17 cellular contexts compared by ENCODE assay signal in the genomic region with DNA sequence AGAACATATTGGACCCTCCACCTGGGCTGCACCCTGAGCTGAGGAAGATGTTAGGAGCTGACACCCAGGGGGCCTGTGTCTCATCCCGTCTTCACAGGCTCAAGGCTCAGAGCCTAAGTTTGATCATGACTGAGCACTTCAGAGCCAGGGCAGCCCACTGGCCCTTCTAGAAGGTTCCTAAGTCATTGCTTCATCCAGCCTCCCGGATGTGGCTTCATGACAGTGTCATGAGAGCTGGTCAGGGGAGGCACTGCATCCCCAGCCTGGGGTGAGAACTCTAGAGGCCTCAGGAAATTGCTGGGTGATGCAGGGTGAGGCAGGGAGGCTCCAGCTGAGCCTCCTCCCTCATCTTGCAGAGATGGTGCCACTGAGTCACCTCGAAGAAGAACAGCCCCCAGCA. TPM values are rescaled to one million over a fixed set of nuclear protein-coding genes. Genes with fewer than 3 reads are reported as not detected.
DNase-seq lines count a peak whose midpoint lies in the region; ATAC-seq and TF ChIP-seq lines count a peak whose summit lies in the region.
"Had no signal": no experiment of that assay in that cellular context is flagged by ENCODE, and none has a peak within 500 bp of the region (broad histone marks: within the 10 kb centered on the region; RNA-seq: fewer than 3 reads in every experiment).

No MANE protein-coding gene starts in this region.

- intact Hi-C loops in PC-3 (cut with micrococcal nuclease) = no loop called here

- no peaks in the 10 kb centered on the region for H3K9me2 ChIP-seq in PC-3 (replicated peaks; ENCODE audit: low read length)

- H3F3A ChIP-seq in PC-3 (ENCODE audit: low read length, unreplicated experiment) = no peaks in the 10 kb centered on the region

- peak in 1 of 2 donors; percentile 23 for DNase-seq in activated T-cell treated with anti-CD3 and anti-CD28 coated beads, Interleukin-2, amount 50 U/mL, for 72 hours
- DNase-seq in activated T-cell treated with anti-CD3 and anti-CD28 coated beads for 4 hours = no peak
- DNase-seq in PC-3 = peak; percentile 35
- no peak for DNase-seq in central memory CD8-positive, alpha-beta T cell (ENCODE audit: low spot score in 2 of 2)
- no peak for DNase-seq in stimulated activated naive CD8-positive, alpha-beta T cell treated with anti-CD3 and anti-CD28 coated beads, Interleukin-15, amount 100 ng/mL, for 72 hours
- no peak for DNase-seq in effector CD4-positive, alpha-beta T cell
- DNase-seq: activated T-cell treated with anti-CD3 and anti-CD28 coated beads, Interleukin-2, amount 50 U/mL, for 4 hours; effector memory CD4-positive, alpha-beta T cell; foreskin keratinocyte; NCI-H1436; NCI-H524; SJCRH30; transverse colon had no signal

- POLR2A ChIA-PET in PC-3 (lab: Charles Lee; ENCODE audit: unreplicated experiment) = no interaction called here

- no peak overlapping the region for H3K9ac ChIP-seq in PC-3 (ENCODE audit: low read length)

- no peaks in the 10 kb centered on the region for H3K79me2 ChIP-seq in PC-3 (ENCODE audit: low read length)

- no peaks in the 10 kb centered on the region for H3K4me1 Mint-ChIP-seq in activated T-cell treated with anti-CD3 and anti-CD28 coated beads, Interleukin-2, amount 50 U/mL, for 72 hours (ENCODE audit: low read depth)
- H3K4me1 Mint-ChIP-seq in central memory CD8-positive, alpha-beta T cell = peaks cover 14% of the 10 kb centered on the region
- H3K4me1 Mint-ChIP-seq in stimulated activated naive CD8-positive, alpha-beta T cell treated with anti-CD3 and anti-CD28 coated beads, Interleukin-15, amount 100 ng/mL, for 72 hours = peaks cover 7% of the 10 kb centered on the region

- H3K9me3 Mint-ChIP-seq in activated T-cell treated with anti-CD3 and anti-CD28 coated beads, Interleukin-2, amount 50 U/mL, for 72 hours = no peaks in the 10 kb centered on the region
- H3K9me3 Mint-ChIP-seq in central memory CD8-positive, alpha-beta T cell = no peaks in the 10 kb centered on the region
- no peaks in the 10 kb centered on the region for H3K9me3 Mint-ChIP-seq in stimulated activated naive CD8-positive, alpha-beta T cell treated with anti-CD3 and anti-CD28 coated beads, Interleukin-15, amount 100 ng/mL, for 72 hours
- H3K9me3 Mint-ChIP-seq: activated T-cell treated with anti-CD3 and anti-CD28 coated beads, Interleukin-2, amount 50 U/mL, for 4 hours had no signal

- 0 out of 2 replicates have a peak, but pooled peaks cover 6% of the 10 kb centered on the region for H3K36me3 ChIP-seq in PC-3 (ENCODE audit: low read depth, low read length)
- H3K36me3 ChIP-seq: prostate gland had no signal

- peak overlapping the region; percentile 21 for H3K27ac Mint-ChIP-seq in activated T-cell treated with anti-CD3 and anti-CD28 coated beads, Interleukin-2, amount 50 U/mL, for 72 hours
- peak overlapping the region; percentile 32 for H3K27ac Mint-ChIP-seq in central memory CD8-positive, alpha-beta T cell (ENCODE audit: low read depth)
- H3K27ac Mint-ChIP-seq in stimulated activated naive CD8-positive, alpha-beta T cell treated with anti-CD3 and anti-CD28 coated beads, Interleukin-15, amount 100 ng/mL, for 72 hours = no peak overlapping the region

- H3K27me3 ChIP-seq in PC-3 (ENCODE audit: low read length) = no peaks in the 10 kb centered on the region
- H3K27me3 ChIP-seq: foreskin keratinocyte, SJCRH30, transverse colon had no signal

- H3K27me3 Mint-ChIP-seq in activated T-cell treated with anti-CD3 and anti-CD28 coated beads, Interleukin-2, amount 50 U/mL, for 72 hours (ENCODE audit: low read depth) = no peaks in the 10 kb centered on the region
- H3K27me3 Mint-ChIP-seq in central memory CD8-positive, alpha-beta T cell = no peaks in the 10 kb centered on the region
- H3K27me3 Mint-ChIP-seq in stimulated activated naive CD8-positive, alpha-beta T cell treated with anti-CD3 and anti-CD28 coated beads, Interleukin-15, amount 100 ng/mL, for 72 hours = no peaks in the 10 kb centered on the region

- no peak overlapping the region for H3K4me3 Mint-ChIP-seq in activated T-cell treated with anti-CD3 and anti-CD28 coated beads, Interleukin-2, amount 50 U/mL, for 72 hours
- H3K4me3 Mint-ChIP-seq in central memory CD8-positive, alpha-beta T cell = no peak overlapping the region
- H3K4me3 Mint-ChIP-seq in stimulated activated naive CD8-positive, alpha-beta T cell treated with anti-CD3 and anti-CD28 coated beads, Interleukin-15, amount 100 ng/mL, for 72 hours = no peak overlapping the region
- H3K4me3 Mint-ChIP-seq: activated T-cell treated with anti-CD3 and anti-CD28 coated beads, Interleukin-2, amount 50 U/mL, for 4 hours had no signal

- no peaks in the 10 kb centered on the region for H4K20me1 ChIP-seq in PC-3 (ENCODE audit: low read length)

- H3K4me2 ChIP-seq in PC-3 (ENCODE audit: low read length) = no peak overlapping the region

- no peaks in the 10 kb centered on the region for H3K9me3 ChIP-seq in PC-3 (ENCODE audit: low read length)
- H3K9me3 ChIP-seq: prostate gland, SJCRH30, transverse colon had no signal

- peaks cover 2 to 13% of the 10 kb centered on the region in 2 donors for H3K36me3 Mint-ChIP-seq in activated T-cell treated with anti-CD3 and anti-CD28 coated beads, Interleukin-2, amount 50 U/mL, for 72 hours (ENCODE audit: insufficient read depth in 2 of 2)
- H3K36me3 Mint-ChIP-seq in central memory CD8-positive, alpha-beta T cell (ENCODE audit: insufficient read depth) = peaks cover 57% of the 10 kb centered on the region

- peak; percentile 39 to 83 for ATAC-seq in activated T-cell treated with anti-CD3 and anti-CD28 coated beads, Interleukin-2, amount 50 U/mL, for 72 hours (replicated peaks in 1 of 2)
- ATAC-seq in PC-3 (no peak), HG03521 (IDR thresholded peaks at IDR 0.05; ENCODE audit: unreplicated experiment) (no peak), GM18519 (IDR thresholded peaks at IDR 0.05; ENCODE audit: low FRiP score, unreplicated experiment) (no peak)
- no peak for ATAC-seq in central memory CD8-positive, alpha-beta T cell (replicated peaks; ENCODE audit: extremely low read depth, poor library complexity, severe bottlenecking)
- ATAC-seq in stimulated activated naive CD8-positive, alpha-beta T cell treated with anti-CD3 and anti-CD28 coated beads, Interleukin-15, amount 100 ng/mL, for 72 hours = peak; percentile 76
- ATAC-seq: foreskin keratinocyte, HepG2 had no signal

- no peak overlapping the region for H3K27ac ChIP-seq in PC-3 (ENCODE audit: low read length)
- H3K27ac ChIP-seq: foreskin keratinocyte, prostate gland, SJCRH30, transverse colon had no signal

- no peak for TF ChIP-seq CTCF in PC-3 (conservative IDR thresholded peaks at IDR 0.05; ENCODE audit: low read depth, low read length)

- CTCF ChIA-PET in PC-3 (lab: Charles Lee) = no interaction called here

- H3K4me1 ChIP-seq in PC-3 (ENCODE audit: insufficient read depth, low read length) = no peaks in the 10 kb centered on the region
- H3K4me1 ChIP-seq: foreskin keratinocyte, prostate gland, SJCRH30, transverse colon had no signal

- no TSS peak for BruUV-seq in PC-3 (replicated peaks; lab: Mats Ljungman, UMichigan)

- H2AFZ ChIP-seq in PC-3 (ENCODE audit: low read length) = no peak overlapping the region

- no peak overlapping the region for H3K4me3 ChIP-seq in PC-3 (ENCODE audit: low read length)
- H3K4me3 ChIP-seq: prostate gland, SJCRH30, transverse colon had no signal

RNA-seq across cellular contexts. Expression of a gene that starts 24.9 kb away (rescaled TPM):
- total RNA-seq in activated T-cell treated with anti-CD3 and anti-CD28 coated beads, Interleukin-2, amount 50 U/mL, for 72 hours = 10 to 100 TPM; 13.3 to 15.4 TPM
- 13.9 and 15.8 TPM in 2 replicates for total RNA-seq in PC-3 (2014; rRNA removed)

RNA-seq across cellular contexts. Expression of a gene that starts 30.5 kb away (rescaled TPM):
- 10 to 100 TPM; 22.4 to 23.2 TPM for total RNA-seq in activated T-cell treated with anti-CD3 and anti-CD28 coated beads, Interleukin-2, amount 50 U/mL, for 72 hours
- 6.7 and 8.1 TPM in 2 replicates for total RNA-seq in PC-3 (2014; rRNA removed)

RNA-seq across cellular contexts. Expression of a gene that starts 41.3 kb away (rescaled TPM):
- total RNA-seq in activated T-cell treated with anti-CD3 and anti-CD28 coated beads, Interleukin-2, amount 50 U/mL, for 72 hours = 10 to 100 TPM; 13.4 to 20.4 TPM
- total RNA-seq in PC-3 (2014; rRNA removed) = not detected in 2 replicates
- total RNA-seq: SJCRH30 had no signal

RNA-seq across cellular contexts. Expression of a gene that starts 45.6 kb away (rescaled TPM):
- 10 to 100 TPM; 10.2 to 11.4 TPM for total RNA-seq in activated T-cell treated with anti-CD3 and anti-CD28 coated beads, Interleukin-2, amount 50 U/mL, for 72 hours
- total RNA-seq in PC-3 (2014; rRNA removed) = 31.1 and 35.0 TPM in 2 replicates

Comparison
In these comparisons a context has a peak if more than half of its experiments do, and no peak if none do; other contexts are left out.
1. ATAC-seq: peak in activated T-cell treated with anti-CD3 and anti-CD28 coated beads, Interleukin-2, amount 50 U/mL, for 72 hours (2 of 2) and stimulated activated naive CD8-positive, alpha-beta T cell treated with anti-CD3 and anti-CD28 coated beads, Interleukin-15, amount 100 ng/mL, for 72 hours (single experiment); none in PC-3 (single experiment), central memory CD8-positive, alpha-beta T cell (single experiment), HG03521 (single experiment) and GM18519 (single experiment).
2. H3K27ac Mint-ChIP-seq: peak in activated T-cell treated with anti-CD3 and anti-CD28 coated beads, Interleukin-2, amount 50 U/mL, for 72 hours (single experiment) and central memory CD8-positive, alpha-beta T cell (single experiment); none in stimulated activated naive CD8-positive, alpha-beta T cell treated with anti-CD3 and anti-CD28 coated beads, Interleukin-15, amount 100 ng/mL, for 72 hours (0 of 2).
3. RNA of a gene that starts 41.3 kb away (total RNA-seq): 13.4 to 20.4 TPM in activated T-cell treated with anti-CD3 and anti-CD28 coated beads, Interleukin-2, amount 50 U/mL, for 72 hours; not detected in PC-3; every median in the first group is over 10 times any median in the second.